In genomic region chr18:57976230-57976773, GRCh38 we compare ENCODE assay signal across 17 cellular contexts.
DNase-seq lines count a peak whose midpoint lies in the region; ATAC-seq and TF ChIP-seq lines count a peak whose summit lies in the region.
"Had no signal": no experiment of that assay in that cellular context is flagged by ENCODE, and none has a peak within 500 bp of the region (broad histone marks: within the 10 kb centered on the region; RNA-seq: fewer than 3 reads in every experiment).

No MANE protein-coding gene starts in this region.

- H3K9ac ChIP-seq in KMS-11: 0 out of 2 replicates have a peak overlapping the region, but pooled peaks have one; percentile 10

- intact Hi-C loops in right lobe of liver (cut with DNase I): no loop called here

- H3K79me2 ChIP-seq in KMS-11 (ENCODE audit: insufficient read depth, low read depth): no peaks in the 10 kb centered on the region

- H3K36me3 ChIP-seq in KMS-11 (ENCODE audit: insufficient read depth) (no peaks in the 10 kb centered on the region), right lobe of liver (no peaks in the 10 kb centered on the region), thoracic aorta (no peaks in the 10 kb centered on the region)
- H3K36me3 ChIP-seq: uterus had no signal

- H3K4me3 ChIP-seq in KMS-11 (IDR thresholded peaks at IDR 0.05; ENCODE audit: insufficient read depth, low read depth, low read length) (no peak overlapping the region), right lobe of liver (no peak overlapping the region), thoracic aorta (peak overlapping the region; percentile 9)
- H3K4me3 ChIP-seq: uterus had no signal

- H3K27me3 ChIP-seq in KMS-11 (ENCODE audit: insufficient read depth, low read depth) (no peaks in the 10 kb centered on the region), right lobe of liver (no peaks in the 10 kb centered on the region), thoracic aorta (replicated peaks; ENCODE audit: insufficient read depth) (no peaks in the 10 kb centered on the region)
- H3K27me3 ChIP-seq: uterus had no signal

- H3K9me3 ChIP-seq in right lobe of liver (no peaks in the 10 kb centered on the region), thoracic aorta (no peaks in the 10 kb centered on the region)
- H3K9me3 ChIP-seq: uterus had no signal

- peaks cover 13% of the 10 kb centered on the region for H3K4me1 ChIP-seq in KMS-11 (ENCODE audit: low read depth, poor library complexity, severe bottlenecking)
- H3K4me1 ChIP-seq in right lobe of liver: peaks cover 0 to 8% (median 4%) of the 10 kb centered on the region in 4 donors
- H3K4me1 ChIP-seq in thoracic aorta (ENCODE audit: control insufficient read depth in 1 of 2, low read depth in 2 of 2): no peaks in the 10 kb centered on the region
- H3K4me1 ChIP-seq: uterus had no signal

- peak overlapping the region; percentile 59 for H3K4me2 ChIP-seq in KMS-11

- TF ChIP-seq CTCF in KMS-11 (conservative IDR thresholded peaks at IDR 0.05; ENCODE audit: low read depth, low read length) (no peak), right lobe of liver (IDR thresholded peaks at IDR 0.05) (no peak), thoracic aorta (IDR thresholded peaks at IDR 0.05) (no peak)

- no peak for TF ChIP-seq POLR2A in right lobe of liver (IDR thresholded peaks at IDR 0.05)
- TF ChIP-seq POLR2A in GM18505 (IDR thresholded peaks at IDR 0.05; ENCODE audit: borderline replicate concordance, extremely low read depth, insufficient read depth, insufficient read length): no peak

- peak overlapping the region; percentile 70 for H2AFZ ChIP-seq in KMS-11 (ENCODE audit: low read depth)

- ATAC-seq in right lobe of liver (peak; percentile 23 to 61 (median 40)), thoracic aorta (ENCODE audit: insufficient number of reproducible peaks, low FRiP score, low read depth) (no peak), GM18505 (IDR thresholded peaks at IDR 0.05; ENCODE audit: unreplicated experiment) (no peak)
- ATAC-seq: activated CD8-positive, alpha-beta T cell treated with anti-CD3 and anti-CD28 coated beads, Interleukin-2, amount 10 ng/mL, durations not matched to agents 7 days and 5 days; esophagus mucosa had no signal

- H3K27ac ChIP-seq in KMS-11: peak overlapping the region; percentile 1; the same call in 1 of the 2 replicates
- H3K27ac ChIP-seq in right lobe of liver: peak overlapping the region in 1 of 3 donors; percentile 11
- no peak overlapping the region for H3K27ac ChIP-seq in thoracic aorta
- H3K27ac ChIP-seq: uterus had no signal

- 20% methylated on average over 2 of the region's 2 CpGs for WGBS in right lobe of liver (ENCODE audit: insufficient coverage, low coverage, low lambda C conversion rate, missing lambda C conversion rate)

- DNase-seq in NCI-H510A treated with DMSO at 0.1 percent for 48 hours (lab: John Stamatoyannopoulos, UW): peak; percentile 31
- DNase-seq in NCI-H510A (lab: John Stamatoyannopoulos, UW): no peak
- DNase-seq in right lobe of liver: no peak
- no peak for DNase-seq in thoracic aorta (ENCODE audit: low spot score)
- no peak for DNase-seq in NCI-H2107 (lab: John Stamatoyannopoulos, UW)
- DNase-seq in cerebellum (ENCODE audit: low spot score): no peak
- DNase-seq: activated CD8-positive, alpha-beta T cell treated with anti-CD3 and anti-CD28 coated beads, Interleukin-2, amount 10 ng/mL, durations not matched to agents 7 days and 5 days; activated gamma-delta T cell; CD4-positive, alpha-beta T cell; EL; kidney glomerular epithelial cell; nephron progenitor cell; stimulated activated CD4-positive, alpha-beta T cell treated with anti-CD3 and anti-CD28 coated beads, Interleukin-4, amount 100 ng/mL, for 24 hours; uterus had no signal

- no peaks in the 10 kb centered on the region for H4K20me1 ChIP-seq in KMS-11 (ENCODE audit: insufficient read depth)

Comparison
In these comparisons a context has a peak if more than half of its experiments do, and no peak if none do; other contexts are left out.
1. ATAC-seq: peak in right lobe of liver (4 of 4); none in thoracic aorta (single experiment) and GM18505 (single experiment).